8 cellular contexts compared by ENCODE assay signal in the genomic region with DNA sequence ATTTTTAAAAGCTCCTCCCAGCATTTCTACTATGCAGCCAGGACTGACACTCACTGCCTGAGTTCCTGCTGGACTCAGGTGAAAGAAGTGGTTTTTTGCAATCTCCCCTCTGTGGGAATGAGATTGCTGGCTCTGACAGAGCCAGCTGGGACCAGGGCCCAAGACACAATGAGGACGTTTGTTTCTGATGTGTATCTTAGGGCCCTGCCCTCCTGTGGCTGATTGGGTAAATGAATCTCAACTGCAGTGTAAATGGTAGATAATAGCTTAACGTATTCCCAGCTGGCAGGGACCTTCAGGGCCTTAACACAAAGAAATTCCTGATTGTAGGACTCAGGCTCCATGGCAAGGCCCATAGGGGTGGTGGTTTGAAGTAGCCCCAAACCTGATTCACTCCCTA.
A peak's percentile ranks its signal among the peaks of the same experiment; 100 is the strongest.
DNase-seq lines count a peak whose midpoint lies in the region; ATAC-seq, FAIRE-seq and TF ChIP-seq lines count a peak whose summit lies in the region.

No MANE protein-coding gene starts in this region.

- no peak overlapping the region for H3K14ac ChIP-seq in H9 (ENCODE audit: insufficient read depth, low read length)

- POLR2A ChIA-PET in PC-3 (lab: Charles Lee; ENCODE audit: unreplicated experiment) = no interaction called here

- no peak overlapping the region for H3K4me3 ChIP-seq in PC-3 (ENCODE audit: low read length)

- no peaks in the 10 kb centered on the region for H3K27me3 ChIP-seq in H9 (ENCODE audit: insufficient read depth, low read length)
- H3K27me3 ChIP-seq in PC-3 (ENCODE audit: low read length) = no peaks in the 10 kb centered on the region

- DNase-seq in AG20443 (ENCODE audit: low spot score) (peak; percentile 22), H9 (peak; percentile 65), PC-3 (peak; percentile 48), hippocampal formation (lab: John Stamatoyannopoulos, UW) (peak; percentile 14), frontal cortex (ENCODE audit: low spot score in 2 of 2) (no peak), NK-92 (lab: John Stamatoyannopoulos, UW; ENCODE audit: unreplicated experiment) (no peak), HTR-8/SVneo (ENCODE audit: insufficient read length, low spot score) (no peak)

- no peak overlapping the region for H3K56ac ChIP-seq in H9 (ENCODE audit: insufficient read length, low read depth, low read length)

- no peak overlapping the region for H3K18ac ChIP-seq in H9 (ENCODE audit: insufficient read length, low read depth, low read length)

- H4K20me1 ChIP-seq in H9 (ENCODE audit: control insufficient read depth, insufficient read depth, insufficient read length) (no peaks in the 10 kb centered on the region), PC-3 (ENCODE audit: low read length) (no peaks in the 10 kb centered on the region)

- peak overlapping the region in 1 of 3 experiments; percentile 70; a peak in 1 of 7 replicates for H3K27ac Mint-ChIP-seq in H9

- no peak overlapping the region for H4K91ac ChIP-seq in H9 (ENCODE audit: insufficient read length, low read depth, low read length)

- no peak overlapping the region for H2AK5ac ChIP-seq in H9 (ENCODE audit: insufficient read length, low read length)

- H3K79me1 ChIP-seq in H9 (ENCODE audit: insufficient read depth, low read depth, low read length, poor library complexity, severe bottlenecking) = no peaks in the 10 kb centered on the region

- H3K9me3 ChIP-seq in H9 (ENCODE audit: control insufficient read depth, low read depth, low read length) (no peaks in the 10 kb centered on the region), PC-3 (ENCODE audit: low read length) (no peaks in the 10 kb centered on the region)

- H3K27ac ChIP-seq in H9 (ENCODE audit: insufficient read length, low read depth, low read length) (no peak overlapping the region), PC-3 (ENCODE audit: low read length) (no peak overlapping the region)

- H3T11ph ChIP-seq in H9 (ENCODE audit: low read length) = no peak overlapping the region

- H2BK20ac ChIP-seq in H9 (ENCODE audit: low read depth, low read length, poor library complexity, severe bottlenecking) = no peak overlapping the region

- no peaks in the 10 kb centered on the region for H3F3A ChIP-seq in PC-3 (ENCODE audit: low read length, unreplicated experiment)

- no peak overlapping the region for H2BK15ac ChIP-seq in H9 (ENCODE audit: low read depth, low read length)

- no peaks in the 10 kb centered on the region; a peak in 2 of 7 replicates for H3K36me3 Mint-ChIP-seq in H9 (ENCODE audit: insufficient read depth in 1 of 3, low read depth in 3 of 3)

- H3K9ac ChIP-seq in H9 (ENCODE audit: extremely low read depth, insufficient read length, low read length) = no peak overlapping the region
- H3K9ac ChIP-seq in PC-3 (ENCODE audit: low read length) = no peak overlapping the region

- no peak overlapping the region for H4K5ac ChIP-seq in H9 (ENCODE audit: insufficient read length, low read depth, low read length)

- H3K4ac ChIP-seq in H9 (ENCODE audit: low read depth, low read length) = no peak overlapping the region

- H3K23me2 ChIP-seq in H9 (ENCODE audit: insufficient read length, low read depth, low read length, poor library complexity, severe bottlenecking) = no peaks in the 10 kb centered on the region

- H3K27me3 Mint-ChIP-seq in H9 (ENCODE audit: low read depth) = no peaks in the 10 kb centered on the region; the same call in none of the 2 replicates

- no CpG with 5 or more reads among the region's 2 CpGs for WGBS in H9 (ENCODE audit: extremely low coverage, insufficient read length, low lambda C conversion rate)

- no peak overlapping the region for H3K23ac ChIP-seq in H9 (ENCODE audit: insufficient read length, low read depth, low read length)

- no peak overlapping the region for H3K4me3 Mint-ChIP-seq in H9

- H3K79me2 ChIP-seq in H9 (ENCODE audit: insufficient read depth, low read length) = no peaks in the 10 kb centered on the region
- no peaks in the 10 kb centered on the region for H3K79me2 ChIP-seq in PC-3 (ENCODE audit: low read length)

- H2BK120ac ChIP-seq in H9 (ENCODE audit: low read depth, low read length, poor library complexity, severe bottlenecking) = no peak overlapping the region

- no peaks in the 10 kb centered on the region for H3K36me3 ChIP-seq in PC-3 (ENCODE audit: low read depth, low read length)

- H3K4me1 ChIP-seq in H9 (ENCODE audit: insufficient read depth, low read length) = no peaks in the 10 kb centered on the region; the same call in 1 of the 2 replicates
- no peaks in the 10 kb centered on the region for H3K4me1 ChIP-seq in PC-3 (ENCODE audit: insufficient read depth, low read length)

- BruUV-seq in PC-3 (replicated peaks; lab: Mats Ljungman, UMichigan) = no TSS peak

- no peak overlapping the region for H2BK12ac ChIP-seq in H9 (ENCODE audit: insufficient read length, low read depth, low read length)

- intact Hi-C loops in PC-3 (cut with micrococcal nuclease) = loop anchor here (2.0 kb wide), 1 partner anchor 86 kb away; a partner anchor contains a TSS

- H2AFZ ChIP-seq in H9 (ENCODE audit: low read length) (no peak overlapping the region), PC-3 (ENCODE audit: low read length) (no peak overlapping the region)

- ATAC-seq in PC-3 (peak; percentile 83), HG03571 (IDR thresholded peaks at IDR 0.05; ENCODE audit: unreplicated experiment) (no peak)

- no peak overlapping the region for H4K8ac ChIP-seq in H9 (replicated peaks; ENCODE audit: insufficient read length, low read depth, low read length)

- H3K9me2 ChIP-seq in PC-3 (replicated peaks; ENCODE audit: low read length) = no peaks in the 10 kb centered on the region

- peaks cover 0 to 29% of the 10 kb centered on the region in 2 experiments; a peak in 2 of 5 replicates for H3K9me3 Mint-ChIP-seq in H9

- CTCF ChIA-PET in PC-3 (lab: Charles Lee) = interaction anchor here (0.6 to 1.3 kb wide), 3 partner anchors 87 to 480 kb away, joined by 3 to 5 read pairs (median 4); no protein-coding TSS in a partner anchor

- H3K4me1 Mint-ChIP-seq in H9 = peaks cover 4 to 13% of the 10 kb centered on the region in 2 experiments; a peak in 3 of 4 replicates

- H3K4me2 ChIP-seq in H9 (ENCODE audit: insufficient read depth, insufficient read length, low read length) = no peak overlapping the region
- H3K4me2 ChIP-seq in PC-3 (ENCODE audit: low read length) = no peak overlapping the region

- TF ChIP-seq CTCF in H9 (conservative IDR thresholded peaks at IDR 0.05) (peak; percentile 52; the same call in 2 of the 3 replicates), PC-3 (conservative IDR thresholded peaks at IDR 0.05; ENCODE audit: low read depth, low read length) (peak; percentile 48)

- no peak overlapping the region for H2BK5ac ChIP-seq in H9 (ENCODE audit: insufficient read length, low read length)

- FAIRE-seq in frontal cortex (lab: Jason Lieb, UNC) (no peak), HTR-8/SVneo (lab: Jason Lieb, UNC) (no peak)

Comparison
In these comparisons a context has a peak if more than half of its experiments do, and no peak if none do; other contexts are left out.
1. DNase-seq: peak in AG20443 (single experiment), H9 (single experiment), PC-3 (single experiment) and hippocampal formation (2 of 2); none in frontal cortex (0 of 2), NK-92 (single experiment) and HTR-8/SVneo (single experiment).